In genomic region chr17:57678393-57678792, GRCh38 we compare ENCODE assay signal across 15 cellular contexts.
A peak's percentile ranks its signal among the peaks of the same experiment; 100 is the strongest.
DNase-seq lines count a peak whose midpoint lies in the region; ATAC-seq and TF ChIP-seq lines count a peak whose summit lies in the region.
"Had no signal": no experiment of that assay in that cellular context is flagged by ENCODE, and none has a peak within 500 bp of the region (broad histone marks: within the 10 kb centered on the region; RNA-seq: fewer than 3 reads in every experiment).

No MANE protein-coding gene starts in this region.

- intact Hi-C loops in cardiac septum (cut with DNase I) (loop anchor here (10.0 kb wide), 2 partner anchors 234 to 554 kb away; no protein-coding TSS in a partner anchor), left cardiac atrium (cut with DNase I) (loop anchor here in 1 of 2 donors (10.0 kb wide), 1 partner anchor 544 kb away; no protein-coding TSS in a partner anchor), A673 (cut with micrococcal nuclease; ENCODE audit: unreplicated experiment) (no loop called here)

- no peak overlapping the region for H3K4me3 ChIP-seq in H7 (ENCODE audit: insufficient read depth, low read depth, low read length)
- no peak overlapping the region for H3K4me3 ChIP-seq in coronary artery
- H3K4me3 ChIP-seq in A673 (ENCODE audit: low read depth, low read length, poor library complexity, severe bottlenecking): no peak overlapping the region
- H3K4me3 ChIP-seq: BLaER1 treated with 17β-estradiol and CSF1 and Interleukin-3, amounts not matched to agents 10 nM and 100 nM had no signal

- peak; percentile 71 for DNase-seq in cardiac septum (ENCODE audit: low spot score)
- no peak for DNase-seq in left cardiac atrium
- peak; percentile 58 for DNase-seq in H7
- peak; percentile 17 for DNase-seq in coronary artery (ENCODE audit: low spot score)
- peak; percentile 32 for DNase-seq in ureter (ENCODE audit: low spot score)
- DNase-seq in A673 (ENCODE audit: low spot score): no peak
- DNase-seq: DMS153, HFFc6, Karpas-422, MM.1S, NCI-H1105 treated with DMSO at 0.1 percent for 48 hours, NCI-H187, NCI-H446 had no signal

- ATAC-seq in left cardiac atrium: no peak
- no peak for ATAC-seq in HG02870 (IDR thresholded peaks at IDR 0.05; ENCODE audit: unreplicated experiment)

- no peaks in the 10 kb centered on the region for H3K4me1 ChIP-seq in A673 (ENCODE audit: insufficient read depth, low read length, poor library complexity, severe bottlenecking)

- no peaks in the 10 kb centered on the region for H3K36me3 ChIP-seq in H7 (replicated peaks; ENCODE audit: control insufficient read depth, insufficient read depth, low read length)
- no peaks in the 10 kb centered on the region for H3K36me3 ChIP-seq in A673 (ENCODE audit: insufficient read depth, low read length, poor library complexity, severe bottlenecking)

- CTCF ChIA-PET in A673 (lab: Charles Lee): interaction anchor here (0.6 kb wide), 2 partner anchors 535 to 1231 kb away, joined by 4 to 7 read pairs; no protein-coding TSS in a partner anchor

- H3K27ac ChIP-seq in coronary artery: no peak overlapping the region
- no peak overlapping the region for H3K27ac ChIP-seq in A673 (ENCODE audit: low read depth, low read length, poor library complexity, severe bottlenecking)

- TF ChIP-seq CTCF in coronary artery (IDR thresholded peaks at IDR 0.05): no peak
- TF ChIP-seq CTCF in A673 (conservative IDR thresholded peaks at IDR 0.05; ENCODE audit: low read depth, low read length): no peak

- H3K27me3 ChIP-seq in H7 (ENCODE audit: control insufficient read depth, insufficient read depth, low read length) (no peaks in the 10 kb centered on the region), A673 (replicated peaks; ENCODE audit: insufficient read depth, low read depth, low read length, poor library complexity) (no peaks in the 10 kb centered on the region)
- H3K27me3 ChIP-seq: BLaER1 treated with 17β-estradiol and CSF1 and Interleukin-3, amounts not matched to agents 10 nM and 100 nM had no signal

- POLR2A ChIA-PET in A673 (lab: Charles Lee; ENCODE audit: low non-redundant PET): no interaction called here

- no peaks in the 10 kb centered on the region for H3K9me3 ChIP-seq in A673 (ENCODE audit: low read depth, low read length, poor library complexity, severe bottlenecking)
- H3K9me3 ChIP-seq: BLaER1 treated with 17β-estradiol and CSF1 and Interleukin-3, amounts not matched to agents 10 nM and 100 nM had no signal

- no TSS peak for BruUV-seq in A673 (replicated peaks; lab: Mats Ljungman, UMichigan)

Comparison
In these comparisons a context has a peak if more than half of its experiments do, and no peak if none do; other contexts are left out.
1. DNase-seq: peak in cardiac septum (single experiment), H7 (single experiment), coronary artery (single experiment) and ureter (single experiment); none in left cardiac atrium (single experiment) and A673 (single experiment).